Comparison of ENCODE assay signal across 31 cellular contexts in the genomic region with DNA sequence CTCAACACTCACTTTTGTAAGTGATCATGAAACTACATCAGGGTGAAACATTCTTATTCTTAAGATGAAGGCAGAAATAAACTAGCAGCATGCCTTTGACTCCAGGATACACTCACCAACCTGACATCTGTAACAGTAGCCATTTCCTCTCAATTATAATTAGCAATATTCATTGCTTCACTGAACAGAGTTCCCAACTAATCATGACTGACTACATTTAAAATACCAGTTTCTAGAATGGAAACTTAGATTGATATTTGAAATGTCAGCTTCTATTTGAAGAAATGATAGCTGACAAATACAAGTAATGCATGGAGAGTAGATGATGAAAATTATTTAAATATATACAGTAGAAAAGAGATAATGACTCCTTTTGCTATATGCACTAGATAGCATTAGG.
"Had no signal": no experiment of that assay in that cellular context is flagged by ENCODE, and none has a peak within 500 bp of the region (broad histone marks: within the 10 kb centered on the region; RNA-seq: fewer than 3 reads in every experiment).

No MANE protein-coding gene starts in this region.

- H3K9me3 ChIP-seq: adrenal gland, body of pancreas, breast epithelium had no signal

- H3K36me3 ChIP-seq: adrenal gland, brain microvascular endothelial cell, breast epithelium had no signal

- H3K4me1 ChIP-seq: adrenal gland, body of pancreas, breast epithelium had no signal

- ATAC-seq: activated CD8-positive, alpha-beta T cell treated with anti-CD3 and anti-CD28 coated beads for 36 hours; activated naive CD4-positive, alpha-beta T cell treated with anti-CD3 and anti-CD28 coated beads, Interleukin-2, amount 50 U/mL, for 72 hours; activated T-cell treated with anti-CD3 and anti-CD28 coated beads, Interleukin-2, amount 50 U/mL, for 4 hours; activated T-cell treated with anti-CD3 and anti-CD28 coated beads, Interleukin-2, amount 50 U/mL, for 72 hours; activated T-helper 17 cell treated with anti-CD3 and anti-CD28 coated beads, Interleukin-2, amount 50 U/mL, for 72 hours; body of pancreas had no signal

- H3K4me3 ChIP-seq: adrenal gland, body of pancreas, breast epithelium had no signal

- H3K27me3 ChIP-seq: adrenal gland, body of pancreas, brain microvascular endothelial cell, breast epithelium had no signal

- H3K27ac ChIP-seq: adrenal gland, body of pancreas, brain microvascular endothelial cell, breast epithelium, VCaP had no signal

- DNase-seq: activated B cell treated with CpG ODN at 0.5 μM for 24 hours; activated CD4-positive, alpha-beta memory T cell treated with anti-CD3 and anti-CD28 coated beads for 36 hours; activated CD4-positive, alpha-beta T cell treated with anti-CD3 and anti-CD28 coated beads for 4 hours; activated CD4-positive, alpha-beta T cell treated with anti-CD3 and anti-CD28 coated beads, Interleukin-2, amount 10 ng/mL, durations not matched to agents 24 days and 14 days; activated CD4-positive, alpha-beta T cell treated with anti-CD3 and anti-CD28 coated beads, Interleukin-2, amount 50 U/mL, for 1 hour; activated CD4-positive, alpha-beta T cell treated with anti-CD3 and anti-CD28 coated beads, Interleukin-2, amount 50 U/mL, for 4 hours; activated CD4-positive, CD25-positive, alpha-beta regulatory T cell treated with anti-CD3 and anti-CD28 coated beads, Interleukin-2, amount 50 U/mL, for 72 hours; activated CD8-positive, alpha-beta memory T cell treated with anti-CD3 and anti-CD28 coated beads, Interleukin-2, amount 50 U/mL, for 4 hours; activated CD8-positive, alpha-beta T cell treated with anti-CD3 and anti-CD28 coated beads for 36 hours; activated effector memory CD4-positive, alpha-beta T cell treated with anti-CD3 and anti-CD28 coated beads, Interleukin-2, amount 50 U/mL, for 16 hours; activated gamma-delta T cell treated with Interleukin-2 at 50 U/mL for 16 hours; activated naive CD4-positive, alpha-beta T cell; activated naive CD4-positive, alpha-beta T cell treated with anti-CD3 and anti-CD28 coated beads for 36 hours; activated naive CD4-positive, alpha-beta T cell treated with anti-CD3 and anti-CD28 coated beads, Interleukin-2, amount 50 U/mL, for 16 hours; activated naive CD8-positive, alpha-beta T cell treated with anti-CD3 and anti-CD28 coated beads for 36 hours; activated T-cell treated with anti-CD3 and anti-CD28 coated beads for 4 hours; activated T-cell treated with anti-CD3 and anti-CD28 coated beads, Interleukin-2, amount 50 U/mL, for 1 hour; activated T-cell treated with anti-CD3 and anti-CD28 coated beads, Interleukin-2, amount 50 U/mL, for 4 hours; activated T-cell treated with anti-CD3 and anti-CD28 coated beads, Interleukin-2, amount 50 U/mL, for 72 hours; adrenal gland; amniotic stem cell; aorta; body of pancreas; brain microvascular endothelial cell; central memory CD4-positive, alpha-beta T cell; T-helper 2 cell; T-helper 9 cell had no signal
